Comparison of ENCODE assay signal across 31 cellular contexts in genomic region chr9:95192631-95193030, GRCh38.
"Had no signal": no experiment of that assay in that cellular context is flagged by ENCODE, and none has a peak within 500 bp of the region (broad histone marks: within the 10 kb centered on the region; RNA-seq: fewer than 3 reads in every experiment).

No MANE protein-coding gene starts in this region.

- H3K4me1 ChIP-seq: breast epithelium had no signal

- H3K27me3 ChIP-seq: adrenal gland, body of pancreas, brain microvascular endothelial cell, breast epithelium had no signal

- H3K27ac ChIP-seq: adrenal gland, body of pancreas, brain microvascular endothelial cell, breast epithelium, VCaP had no signal

- H3K36me3 ChIP-seq: adrenal gland, brain microvascular endothelial cell, breast epithelium had no signal

- H3K9me3 ChIP-seq: adrenal gland, body of pancreas, breast epithelium had no signal

- ATAC-seq: activated CD8-positive, alpha-beta T cell treated with anti-CD3 and anti-CD28 coated beads for 36 hours; activated naive CD4-positive, alpha-beta T cell treated with anti-CD3 and anti-CD28 coated beads, Interleukin-2, amount 50 U/mL, for 72 hours; activated T-cell treated with anti-CD3 and anti-CD28 coated beads, Interleukin-2, amount 50 U/mL, for 4 hours; activated T-cell treated with anti-CD3 and anti-CD28 coated beads, Interleukin-2, amount 50 U/mL, for 72 hours; activated T-helper 17 cell treated with anti-CD3 and anti-CD28 coated beads, Interleukin-2, amount 50 U/mL, for 72 hours; body of pancreas had no signal

- DNase-seq: activated B cell treated with CpG ODN at 0.5 μM for 24 hours; activated CD4-positive, alpha-beta memory T cell treated with anti-CD3 and anti-CD28 coated beads for 36 hours; activated CD4-positive, alpha-beta T cell treated with anti-CD3 and anti-CD28 coated beads for 4 hours; activated CD4-positive, alpha-beta T cell treated with anti-CD3 and anti-CD28 coated beads, Interleukin-2, amount 50 U/mL, for 1 hour; activated CD4-positive, alpha-beta T cell treated with anti-CD3 and anti-CD28 coated beads, Interleukin-2, amount 50 U/mL, for 4 hours; activated CD4-positive, CD25-positive, alpha-beta regulatory T cell treated with anti-CD3 and anti-CD28 coated beads, Interleukin-2, amount 50 U/mL, for 72 hours; activated CD8-positive, alpha-beta memory T cell treated with anti-CD3 and anti-CD28 coated beads, Interleukin-2, amount 50 U/mL, for 4 hours; activated CD8-positive, alpha-beta T cell treated with anti-CD3 and anti-CD28 coated beads for 36 hours; activated effector memory CD4-positive, alpha-beta T cell treated with anti-CD3 and anti-CD28 coated beads, Interleukin-2, amount 50 U/mL, for 16 hours; activated gamma-delta T cell treated with Interleukin-2 at 50 U/mL for 16 hours; activated naive CD4-positive, alpha-beta T cell; activated naive CD4-positive, alpha-beta T cell treated with anti-CD3 and anti-CD28 coated beads for 36 hours; activated naive CD4-positive, alpha-beta T cell treated with anti-CD3 and anti-CD28 coated beads, Interleukin-2, amount 50 U/mL, for 16 hours; activated naive CD8-positive, alpha-beta T cell treated with anti-CD3 and anti-CD28 coated beads for 36 hours; activated T-cell treated with anti-CD3 and anti-CD28 coated beads for 4 hours; activated T-cell treated with anti-CD3 and anti-CD28 coated beads, Interleukin-2, amount 50 U/mL, for 1 hour; activated T-cell treated with anti-CD3 and anti-CD28 coated beads, Interleukin-2, amount 50 U/mL, for 4 hours; activated T-cell treated with anti-CD3 and anti-CD28 coated beads, Interleukin-2, amount 50 U/mL, for 72 hours; adrenal gland; amniotic stem cell; aorta; body of pancreas; brain microvascular endothelial cell; central memory CD4-positive, alpha-beta T cell; T-helper 1 cell; T-helper 2 cell; T-helper 9 cell had no signal

- H3K4me3 ChIP-seq: adrenal gland, body of pancreas, breast epithelium had no signal
